Comparison of ENCODE assay signal across 8 cellular contexts in the genomic region with DNA sequence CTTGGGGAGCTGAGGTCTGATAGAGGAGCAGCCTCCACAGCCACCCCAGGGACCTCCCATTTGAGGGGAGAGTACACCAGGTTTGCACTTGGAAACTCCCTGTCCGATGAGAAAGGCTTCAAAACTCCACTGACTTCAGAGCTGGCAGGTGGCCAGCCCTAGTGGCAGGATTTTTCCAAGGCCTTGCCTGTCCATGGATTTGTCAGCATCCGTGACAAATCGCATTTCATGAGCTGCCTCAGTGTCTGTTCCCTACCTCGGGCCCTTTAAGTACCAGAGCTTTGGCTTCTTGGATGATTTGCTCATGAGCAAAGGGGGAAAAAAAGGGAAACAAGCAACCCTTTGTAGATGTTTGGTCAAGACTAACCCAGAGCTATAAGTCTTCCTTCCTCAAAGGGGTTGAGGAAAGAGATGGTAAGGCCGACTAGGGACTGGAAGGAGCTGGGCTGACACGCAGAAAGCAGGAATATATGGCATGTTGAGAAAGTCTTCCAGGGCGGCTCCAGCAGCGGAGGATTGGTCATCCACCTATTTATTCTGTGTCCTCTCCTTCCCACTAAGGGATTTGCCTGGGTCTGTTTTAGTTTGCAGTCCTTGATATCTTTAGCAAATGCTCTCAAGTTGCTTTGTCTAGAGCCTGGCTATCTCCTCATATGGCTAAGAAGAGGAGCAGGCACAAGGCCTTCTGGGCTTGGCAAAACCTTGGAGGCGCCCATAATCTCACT. TPM values are rescaled to one million over a fixed set of nuclear protein-coding genes. Genes with fewer than 3 reads are reported as not detected.
DNase-seq lines count a peak whose midpoint lies in the region; ATAC-seq and TF ChIP-seq lines count a peak whose summit lies in the region.

No MANE protein-coding gene starts in this region.

- no peak overlapping the region for H3K27ac ChIP-seq in 22Rv1
- peak overlapping the region; percentile 21 for H3K27ac ChIP-seq in WERI-Rb-1
- peak overlapping the region; percentile 57 to 91 (median 88) for H3K27ac ChIP-seq in heart left ventricle
- no peak overlapping the region for H3K27ac ChIP-seq in Karpas-422 (ENCODE audit: low read length)

- no peaks in the 10 kb centered on the region for H3K9me3 Mint-ChIP-seq in activated T-helper 17 cell treated with anti-CD3 and anti-CD28 coated beads, Interleukin-2, amount 50 U/mL, for 72 hours

- no peaks in the 10 kb centered on the region for H4K20me1 ChIP-seq in Karpas-422 (ENCODE audit: insufficient read depth, low read depth, low read length)

- peaks cover 5% of the 10 kb centered on the region for H3K4me1 Mint-ChIP-seq in activated T-helper 17 cell treated with anti-CD3 and anti-CD28 coated beads, Interleukin-2, amount 50 U/mL, for 72 hours

- TF ChIP-seq CTCF in 22Rv1 (IDR thresholded peaks at IDR 0.05): peak; percentile 55
- peak; percentile 50 for TF ChIP-seq CTCF in WERI-Rb-1 (IDR thresholded peaks at IDR 0.05; ENCODE audit: low read depth, low read length)
- peak in 10 of 12 donors; percentile 27 to 65 (median 54) for TF ChIP-seq CTCF in heart left ventricle (IDR thresholded peaks at IDR 0.05)
- peak; percentile 52 for TF ChIP-seq CTCF in retinal pigment epithelial cell (conservative IDR thresholded peaks at IDR 0.05; ENCODE audit: low read depth, low read length)

- H3K27me3 Mint-ChIP-seq in activated T-helper 17 cell treated with anti-CD3 and anti-CD28 coated beads, Interleukin-2, amount 50 U/mL, for 72 hours: peaks cover 9% of the 10 kb centered on the region

- H3K9ac ChIP-seq in Karpas-422 (ENCODE audit: low read length): no peak overlapping the region

- no peaks in the 10 kb centered on the region for H3K9me3 ChIP-seq in WERI-Rb-1 (ENCODE audit: severe bottlenecking)
- no peaks in the 10 kb centered on the region for H3K9me3 ChIP-seq in heart left ventricle
- no peaks in the 10 kb centered on the region for H3K9me3 ChIP-seq in Karpas-422 (ENCODE audit: low read length)

- no peak overlapping the region for H3K4me3 Mint-ChIP-seq in activated T-helper 17 cell treated with anti-CD3 and anti-CD28 coated beads, Interleukin-2, amount 50 U/mL, for 72 hours

- peak; percentile 63 for DNase-seq in HPDE6-E6E7 (ENCODE audit: extremely low spot score)
- DNase-seq in WERI-Rb-1: peak; percentile 75
- DNase-seq in heart left ventricle: peak; percentile 86 to 94 (median 93)
- peak; percentile 78 for DNase-seq in retinal pigment epithelial cell (ENCODE audit: low read depth)
- DNase-seq in Karpas-422: no peak

- no peaks in the 10 kb centered on the region for H3K9me2 ChIP-seq in Karpas-422 (replicated peaks; ENCODE audit: insufficient read depth, low read length)

- no peak overlapping the region for H3K4me3 ChIP-seq in WERI-Rb-1 (ENCODE audit: low read depth, low read length)
- H3K4me3 ChIP-seq in heart left ventricle: no peak overlapping the region
- no peak overlapping the region for H3K4me3 ChIP-seq in retinal pigment epithelial cell (ENCODE audit: low read length)
- H3K4me3 ChIP-seq in Karpas-422 (ENCODE audit: low read length): no peak overlapping the region

- no peak overlapping the region for H3K4me2 ChIP-seq in Karpas-422 (ENCODE audit: low read depth, low read length, poor library complexity, severe bottlenecking)

- TF ChIP-seq POLR2A in heart left ventricle (IDR thresholded peaks at IDR 0.05): peak in 1 of 2 donors; percentile 27

- no peaks in the 10 kb centered on the region for H3K79me2 ChIP-seq in Karpas-422 (ENCODE audit: low read length)

- peaks cover 19 to 88% (median 62%) of the 10 kb centered on the region in 12 donors for H3K4me1 ChIP-seq in heart left ventricle
- H3K4me1 ChIP-seq in Karpas-422 (ENCODE audit: low read length): peaks cover 3% of the 10 kb centered on the region

- H3K36me3 Mint-ChIP-seq in activated T-helper 17 cell treated with anti-CD3 and anti-CD28 coated beads, Interleukin-2, amount 50 U/mL, for 72 hours (ENCODE audit: low read depth): no peaks in the 10 kb centered on the region

- no peaks in the 10 kb centered on the region for H3K27me3 ChIP-seq in WERI-Rb-1 (ENCODE audit: insufficient read depth, low read depth, severe bottlenecking)
- no peaks in the 10 kb centered on the region for H3K27me3 ChIP-seq in heart left ventricle
- H3K27me3 ChIP-seq in Karpas-422 (ENCODE audit: low read length): no peaks in the 10 kb centered on the region

- H3K27ac Mint-ChIP-seq in activated T-helper 17 cell treated with anti-CD3 and anti-CD28 coated beads, Interleukin-2, amount 50 U/mL, for 72 hours: no peak overlapping the region

- 30 to 35% (median 32%) methylated on average over 9 of the region's 9 CpGs for WGBS in heart left ventricle, 4 donors

- ATAC-seq in heart left ventricle (peak; percentile 13 to 62 (median 42)), HG03097 (IDR thresholded peaks at IDR 0.05; ENCODE audit: low FRiP score, unreplicated experiment) (no peak)
- no peak for ATAC-seq in activated T-helper 17 cell treated with anti-CD3 and anti-CD28 coated beads, Interleukin-2, amount 50 U/mL, for 72 hours (replicated peaks)

- H3K36me3 ChIP-seq in WERI-Rb-1 (no peaks in the 10 kb centered on the region), heart left ventricle (peaks cover 0 to 4% (median 0%) of the 10 kb centered on the region in 9 donors), Karpas-422 (ENCODE audit: insufficient read depth, low read length) (no peaks in the 10 kb centered on the region)

- no peak overlapping the region for H2AFZ ChIP-seq in Karpas-422 (ENCODE audit: low read length)

- intact Hi-C loops in heart left ventricle (cut with DNase I): loop anchor here in 8 of 10 donors (5.0 kb wide), 2 partner anchors 38 to 43 kb away; no protein-coding TSS in a partner anchor

RNA-seq across cellular contexts. Expression of gene HSPG2, which starts 2.7 kb away (rescaled TPM):
- total RNA-seq in heart left ventricle: 100 to 1,000 TPM; 202 to 608 (median 304) TPM
- 100 to 1,000 TPM; 164 to 315 TPM for polyA plus RNA-seq in heart left ventricle
- 10 to 100 TPM in 1 of 2 donors, 1 to 10 TPM in 1; 1.8 to 33.3 TPM for total RNA-seq in activated T-helper 17 cell treated with anti-CD3 and anti-CD28 coated beads, Interleukin-2, amount 50 U/mL, for 72 hours
- total RNA-seq in Karpas-422 (2014; rRNA removed; shearing (Covaris generic); ENCODE audit: low replicate concordance): under 0.01 TPM in 1 of 2 replicates, not detected in the other

RNA-seq across cellular contexts. Expression of gene CELA3B, which starts 37.0 kb away (rescaled TPM):
- 1 to 10 TPM in 5 of 9 donors, not detected in 4; 1.2 to 2.6 (median 1.8) TPM for total RNA-seq in heart left ventricle
- under 1 TPM in 1 of 2 donors, not detected in 1; 0.24 TPM for polyA plus RNA-seq in heart left ventricle
- not detected for total RNA-seq in activated T-helper 17 cell treated with anti-CD3 and anti-CD28 coated beads, Interleukin-2, amount 50 U/mL, for 72 hours
- total RNA-seq in Karpas-422 (2014; rRNA removed; shearing (Covaris generic); ENCODE audit: low replicate concordance): not detected in 2 replicates

Comparison
In these comparisons a context has a peak if more than half of its experiments do, and no peak if none do; other contexts are left out.
1. H3K27ac ChIP-seq: peak in WERI-Rb-1 (single experiment) and heart left ventricle (12 of 12); none in 22Rv1 (single experiment) and Karpas-422 (single experiment).
2. ATAC-seq: peak in heart left ventricle (4 of 4); none in activated T-helper 17 cell treated with anti-CD3 and anti-CD28 coated beads, Interleukin-2, amount 50 U/mL, for 72 hours (single experiment) and HG03097 (single experiment).
3. RNA of gene HSPG2, which starts 2.7 kb away (total RNA-seq): 202 to 608 TPM in heart left ventricle; 1.8 to 33.3 TPM in activated T-helper 17 cell treated with anti-CD3 and anti-CD28 coated beads, Interleukin-2, amount 50 U/mL, for 72 hours and under 0.01 TPM in Karpas-422; every median in the first group is over 4 times any median in the second.
4. Peak in every context shown above with its lines, with median percentiles within 50 percentile points of each other: CTCF ChIP-seq.